1 cellular context compared by ENCODE assay signal in the genomic region with DNA sequence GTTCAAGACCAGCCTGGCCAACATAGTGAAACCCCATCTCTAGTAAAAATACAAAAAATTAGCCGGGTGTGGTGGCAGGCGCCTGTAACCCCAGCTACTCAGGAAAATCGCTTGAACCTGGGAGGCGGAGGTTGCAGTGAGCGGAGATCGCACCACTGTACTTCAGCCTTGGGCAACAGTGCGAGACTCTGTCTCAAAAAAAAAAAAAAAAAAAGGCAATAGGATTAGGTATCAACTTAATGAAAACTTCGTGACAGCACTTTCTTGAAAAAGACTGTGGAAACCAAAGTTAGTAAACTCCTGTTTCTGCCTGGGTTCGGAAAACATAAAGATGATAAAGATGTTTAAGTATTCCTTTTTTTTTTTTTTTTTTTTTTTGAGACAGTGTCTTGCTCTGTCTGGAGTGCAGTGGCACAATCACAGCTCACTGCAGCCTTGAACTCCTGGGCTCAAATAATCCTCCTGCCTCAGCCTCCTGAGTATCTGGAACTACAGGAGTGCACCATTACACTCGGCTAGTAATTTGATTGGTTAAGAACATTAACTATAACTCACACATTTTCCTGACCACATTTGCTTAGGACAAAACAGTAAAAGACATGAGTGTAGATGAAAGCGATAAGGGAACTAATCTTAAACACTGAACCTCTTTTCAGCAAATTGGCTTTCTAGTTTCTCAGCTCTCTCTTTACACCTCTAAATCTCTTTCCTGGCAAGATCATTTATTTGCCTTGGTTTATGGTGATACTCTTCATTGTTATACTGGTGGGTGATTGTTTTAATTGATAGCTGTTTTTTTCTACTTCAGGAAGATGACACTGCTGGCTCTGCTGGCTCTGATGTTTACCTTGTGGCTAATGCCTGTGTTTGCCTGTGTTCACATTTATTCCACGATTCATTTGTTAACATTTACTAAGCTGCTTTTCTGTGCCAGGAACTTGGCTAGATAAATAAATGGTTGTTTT.
TF ChIP-seq lines count a peak whose summit lies in the region.

No MANE protein-coding gene starts in this region.

TF ChIP-seq in GM23338, 12 proteins besides CTCF, POLR2A, EP300 and RAD21 (continued from another document):
- TF ChIP-seq ZNF331 (CRISPR knock-in tag; IDR thresholded peaks at IDR 0.05; ENCODE audit: low read depth): no peak
- no peak for TF ChIP-seq ZNF462 (CRISPR knock-in tag; IDR thresholded peaks at IDR 0.05)
TF ChIP-seq in GM23338: peak in this region for 0.
